Comparison of ENCODE assay signal across 9 cellular contexts in genomic region chr10:89563861-89564478, GRCh38. TPM values are rescaled to one million over a fixed set of nuclear protein-coding genes. Genes with fewer than 3 reads are reported as not detected.
DNase-seq lines count a peak whose midpoint lies in the region; ATAC-seq and TF ChIP-seq lines count a peak whose summit lies in the region.
"Had no signal": no experiment of that assay in that cellular context is flagged by ENCODE, and none has a peak within 500 bp of the region (broad histone marks: within the 10 kb centered on the region; RNA-seq: fewer than 3 reads in every experiment).

No MANE protein-coding gene starts in this region.

- TF ChIP-seq CTCF in Calu3 (IDR thresholded peaks at IDR 0.05; ENCODE audit: unreplicated experiment) (peak; percentile 18), kidney epithelial cell (IDR thresholded peaks at IDR 0.05; ENCODE audit: insufficient read depth, low read length, poor library complexity, severe bottlenecking) (peak; percentile 51), tibial nerve (IDR thresholded peaks at IDR 0.05) (peak; percentile 58 to 78 (median 72))

- no peaks in the 10 kb centered on the region for H3K36me3 Mint-ChIP-seq in Calu3 (ENCODE audit: insufficient read depth, unreplicated experiment)
- H3K36me3 Mint-ChIP-seq in activated T-helper 1 cell treated with anti-CD3 and anti-CD28 coated beads, Interleukin-12 subunit alpha, Interleukin-12 subunit beta, Interleukin-2, Interleukin-4 antibody, amounts not matched to agents 30 ng/mL and 10 ng/mL and 1 ng/mL, durations not matched to agents 14 hours and 24 hours and 36 hours (ENCODE audit: low read depth) = no peaks in the 10 kb centered on the region

- H3K9me3 ChIP-seq in tibial nerve = no peaks in the 10 kb centered on the region

- H3K27me3 ChIP-seq in kidney epithelial cell (ENCODE audit: control insufficient read depth, insufficient read depth, low read length) (no peaks in the 10 kb centered on the region), tibial nerve (no peaks in the 10 kb centered on the region)

- H3K36me3 ChIP-seq in kidney epithelial cell (ENCODE audit: control insufficient read depth, insufficient read depth, low read length) = no peaks in the 10 kb centered on the region
- no peaks in the 10 kb centered on the region for H3K36me3 ChIP-seq in tibial nerve

- ATAC-seq in GM19455 (IDR thresholded peaks at IDR 0.05; ENCODE audit: unreplicated experiment) (peak; percentile 59), GM18511 (IDR thresholded peaks at IDR 0.05; ENCODE audit: unreplicated experiment) (no peak)

- peak; percentile 26 for DNase-seq in Calu3
- DNase-seq in NCI-H526 treated with DMSO at 0.1 percent for 48 hours (lab: John Stamatoyannopoulos, UW) = peak; percentile 0
- DNase-seq in T47D (ENCODE audit: low read depth in 1 of 2, low spot score in 1 of 2) = peak; percentile 46 to 71
- DNase-seq in kidney epithelial cell (ENCODE audit: low read depth) = no peak
- peak in 1 of 2 donors; percentile 51 for DNase-seq in tibial nerve (ENCODE audit: low spot score in 2 of 2)
- no peak for DNase-seq in activated T-helper 1 cell treated with anti-CD3 and anti-CD28 coated beads, Interleukin-12 subunit alpha, Interleukin-12 subunit beta, Interleukin-2, Interleukin-4 antibody, amounts not matched to agents 30 ng/mL and 10 ng/mL and 1 ng/mL, durations not matched to agents 14 hours and 24 hours and 36 hours (ENCODE audit: low spot score)

- H3K27ac Mint-ChIP-seq in Calu3 (ENCODE audit: unreplicated experiment) = no peak overlapping the region
- H3K27ac Mint-ChIP-seq in activated T-helper 1 cell treated with anti-CD3 and anti-CD28 coated beads, Interleukin-12 subunit alpha, Interleukin-12 subunit beta, Interleukin-2, Interleukin-4 antibody, amounts not matched to agents 30 ng/mL and 10 ng/mL and 1 ng/mL, durations not matched to agents 14 hours and 24 hours and 36 hours = no peak overlapping the region

- CTCF ChIA-PET in Calu3 (lab: Charles Lee) = no interaction called here

- H3K4me1 Mint-ChIP-seq in Calu3 (ENCODE audit: low read depth, unreplicated experiment) = no peaks in the 10 kb centered on the region
- no peaks in the 10 kb centered on the region for H3K4me1 Mint-ChIP-seq in activated T-helper 1 cell treated with anti-CD3 and anti-CD28 coated beads, Interleukin-12 subunit alpha, Interleukin-12 subunit beta, Interleukin-2, Interleukin-4 antibody, amounts not matched to agents 30 ng/mL and 10 ng/mL and 1 ng/mL, durations not matched to agents 14 hours and 24 hours and 36 hours (ENCODE audit: low read depth)

- TF ChIP-seq POLR2A in tibial nerve (IDR thresholded peaks at IDR 0.05) = no peak

- in situ Hi-C loops in T47D (cut with HindIII; ENCODE audit: low pct_unique_long_range_greater_than_20kb, low sequenced_read_pairs) = no loop called here

- BruUV-seq in Calu3 (replicated peaks; lab: Mats Ljungman, UMichigan) = no TSS peak

- H3K4me3 Mint-ChIP-seq in Calu3 (ENCODE audit: low read depth, unreplicated experiment) = no peak overlapping the region
- H3K4me3 Mint-ChIP-seq in activated T-helper 1 cell treated with anti-CD3 and anti-CD28 coated beads, Interleukin-12 subunit alpha, Interleukin-12 subunit beta, Interleukin-2, Interleukin-4 antibody, amounts not matched to agents 30 ng/mL and 10 ng/mL and 1 ng/mL, durations not matched to agents 14 hours and 24 hours and 36 hours = no peak overlapping the region

- no peaks in the 10 kb centered on the region for H3K9me3 Mint-ChIP-seq in Calu3 (ENCODE audit: low read depth, unreplicated experiment)
- H3K9me3 Mint-ChIP-seq in activated T-helper 1 cell treated with anti-CD3 and anti-CD28 coated beads, Interleukin-12 subunit alpha, Interleukin-12 subunit beta, Interleukin-2, Interleukin-4 antibody, amounts not matched to agents 30 ng/mL and 10 ng/mL and 1 ng/mL, durations not matched to agents 14 hours and 24 hours and 36 hours = no peaks in the 10 kb centered on the region

- no peaks in the 10 kb centered on the region for H3K27me3 Mint-ChIP-seq in Calu3 (ENCODE audit: unreplicated experiment)
- peaks cover 24% of the 10 kb centered on the region for H3K27me3 Mint-ChIP-seq in activated T-helper 1 cell treated with anti-CD3 and anti-CD28 coated beads, Interleukin-12 subunit alpha, Interleukin-12 subunit beta, Interleukin-2, Interleukin-4 antibody, amounts not matched to agents 30 ng/mL and 10 ng/mL and 1 ng/mL, durations not matched to agents 14 hours and 24 hours and 36 hours (ENCODE audit: insufficient read depth)

- 15 to 16% methylated on average over 2 of the region's 2 CpGs for WGBS in tibial nerve, 2 donors

- H3K27ac ChIP-seq in tibial nerve = no peak overlapping the region

- TF ChIP-seq EP300 in tibial nerve (IDR thresholded peaks at IDR 0.05) = no peak

- peaks cover 0 to 8% (median 0%) of the 10 kb centered on the region in 4 donors for H3K4me1 ChIP-seq in tibial nerve

- intact Hi-C loops in Calu3 (cut with micrococcal nuclease; ENCODE audit: unreplicated experiment) = loop anchor here (1.0 kb wide), 1 partner anchor 138 kb away; no protein-coding TSS in a partner anchor
- intact Hi-C loops in activated T-helper 1 cell treated with anti-CD3 and anti-CD28 coated beads, Interleukin-12 subunit alpha, Interleukin-12 subunit beta, Interleukin-2, Interleukin-4 antibody, amounts not matched to agents 30 ng/mL and 10 ng/mL and 1 ng/mL, durations not matched to agents 14 hours and 24 hours and 36 hours (cut with micrococcal nuclease) = loop anchor here (1.0 kb wide), 2 partner anchors 138 to 347 kb away; no protein-coding TSS in a partner anchor

- no peak overlapping the region for H3K4me3 ChIP-seq in kidney epithelial cell (ENCODE audit: low read depth, low read length)
- no peak overlapping the region for H3K4me3 ChIP-seq in tibial nerve

RNA-seq across cellular contexts. Expression of gene SLC16A12, which starts 28.6 kb away (rescaled TPM):
- total RNA-seq in Calu3 (2022) = 1.0 and 1.2 TPM in 2 replicates
- total RNA-seq in kidney epithelial cell = 0.75 and 0.96 TPM in 2 replicates
- total RNA-seq in tibial nerve = 10 to 100 TPM; 25.8 to 45.4 (median 42.8) TPM
- total RNA-seq in activated T-helper 1 cell treated with anti-CD3 and anti-CD28 coated beads, Interleukin-12 subunit alpha, Interleukin-12 subunit beta, Interleukin-2, Interleukin-4 antibody, amounts not matched to agents 30 ng/mL and 10 ng/mL and 1 ng/mL, durations not matched to agents 14 hours and 24 hours and 36 hours = not detected in 2 replicates
- total RNA-seq: activated CD8-positive, alpha-beta memory T cell treated with anti-CD3 and anti-CD28 coated beads for 36 hours had no signal

Comparison
In these comparisons a context has a peak if more than half of its experiments do, and no peak if none do; other contexts are left out.
1. DNase-seq: peak in Calu3 (single experiment), NCI-H526 treated with DMSO at 0.1 percent for 48 hours (single experiment) and T47D (2 of 2); none in kidney epithelial cell (single experiment) and activated T-helper 1 cell treated with anti-CD3 and anti-CD28 coated beads, Interleukin-12 subunit alpha, Interleukin-12 subunit beta, Interleukin-2, Interleukin-4 antibody, amounts not matched to agents 30 ng/mL and 10 ng/mL and 1 ng/mL, durations not matched to agents 14 hours and 24 hours and 36 hours (single experiment).
2. CTCF ChIP-seq: peak in every context shown above with its lines; median percentile 72 in tibial nerve; 51 in kidney epithelial cell; 18 in Calu3.
3. RNA of gene SLC16A12, which starts 28.6 kb away (total RNA-seq): 25.8 to 45.4 TPM in tibial nerve; 1.0 to 1.2 TPM in Calu3, 0.75 to 0.96 TPM in kidney epithelial cell and not detected in activated T-helper 1 cell treated with anti-CD3 and anti-CD28 coated beads, Interleukin-12 subunit alpha, Interleukin-12 subunit beta, Interleukin-2, Interleukin-4 antibody, amounts not matched to agents 30 ng/mL and 10 ng/mL and 1 ng/mL, durations not matched to agents 14 hours and 24 hours and 36 hours; every median in the first group is over 10 times any median in the second.